Comparison of ENCODE assay signal across 10 cellular contexts in genomic region chr1:15062479-15063099, GRCh38.
DNase-seq lines count a peak whose midpoint lies in the region; ATAC-seq and TF ChIP-seq lines count a peak whose summit lies in the region.
"Had no signal": no experiment of that assay in that cellular context is flagged by ENCODE, and none has a peak within 500 bp of the region (broad histone marks: within the 10 kb centered on the region; RNA-seq: fewer than 3 reads in every experiment).

No MANE protein-coding gene starts in this region.

- H3K4me3 Mint-ChIP-seq in chondrocyte (ENCODE audit: unreplicated experiment) (no peak overlapping the region), nephron progenitor cell (no peak overlapping the region)

- H3K27me3 Mint-ChIP-seq in chondrocyte (ENCODE audit: low read depth) (no peaks in the 10 kb centered on the region), nephron progenitor cell (ENCODE audit: low read depth, poor library complexity) (peaks cover 7% of the 10 kb centered on the region)

- H3K9me3 Mint-ChIP-seq in chondrocyte (ENCODE audit: low read depth) (peaks cover 7% of the 10 kb centered on the region), nephron progenitor cell (peaks cover 6% of the 10 kb centered on the region)

- peak; percentile 69 for DNase-seq in ELF-1 (ENCODE audit: low read depth, low spot score)
- DNase-seq in LNCaP clone FGC (ENCODE audit: low read depth), result no peak
- DNase-seq in chondrocyte (ENCODE audit: low spot score), result no peak
- DNase-seq in nephron progenitor cell, result no peak
- no peak for DNase-seq in NCI-H2227 (lab: John Stamatoyannopoulos, UW; ENCODE audit: unreplicated experiment)
- no peak for DNase-seq in activated CD4-positive, alpha-beta T cell treated with anti-CD3 and anti-CD28 coated beads, Interleukin-2, amount 50 U/mL, for 48 hours
- no peak for DNase-seq in GM10248 (ENCODE audit: extremely low spot score)
- DNase-seq: hypothalamus, NCI-H1436 had no signal

- peaks cover 49% of the 10 kb centered on the region for H3K36me3 Mint-ChIP-seq in chondrocyte (ENCODE audit: low read depth)
- peaks cover 68% of the 10 kb centered on the region for H3K36me3 Mint-ChIP-seq in nephron progenitor cell (ENCODE audit: low read depth)

- no peak for ATAC-seq in GM21619 (IDR thresholded peaks at IDR 0.05; ENCODE audit: unreplicated experiment)

- POLR2A ChIA-PET in GM10248 (lab: Yijun Ruan, JAX), result no interaction called here

- no peak overlapping the region for H3K27ac Mint-ChIP-seq in chondrocyte (ENCODE audit: unreplicated experiment)
- H3K27ac Mint-ChIP-seq in nephron progenitor cell, result no peak overlapping the region

- CTCF ChIA-PET in GM10248 (lab: Yijun Ruan, JAX), result interaction anchor here (0.7 to 1.5 kb wide), 3 partner anchors 15 to 37 kb away, joined by 3 to 7 read pairs (median 5); no protein-coding TSS in a partner anchor

- H3K4me1 Mint-ChIP-seq in chondrocyte (ENCODE audit: low read depth), result no peaks in the 10 kb centered on the region
- peaks cover 19% of the 10 kb centered on the region for H3K4me1 Mint-ChIP-seq in nephron progenitor cell

- TF ChIP-seq CTCF in LNCaP clone FGC (IDR thresholded peaks at IDR 0.05; ENCODE audit: control insufficient read depth, extremely low read depth, insufficient read depth) (peak; percentile 34; the same call in 1 of the 2 replicates), chondrocyte (IDR thresholded peaks at IDR 0.05) (peak; percentile 76), nephron progenitor cell (IDR thresholded peaks at IDR 0.05) (peak; percentile 51), GM10248 (IDR thresholded peaks at IDR 0.05; ENCODE audit: control extremely low read depth, extremely low read depth, low read depth, missing control alignments) (no peak)

- H3K4me3 ChIP-seq in LNCaP clone FGC (ENCODE audit: low read depth, low read length), result no peak overlapping the region
